In the genomic region with DNA sequence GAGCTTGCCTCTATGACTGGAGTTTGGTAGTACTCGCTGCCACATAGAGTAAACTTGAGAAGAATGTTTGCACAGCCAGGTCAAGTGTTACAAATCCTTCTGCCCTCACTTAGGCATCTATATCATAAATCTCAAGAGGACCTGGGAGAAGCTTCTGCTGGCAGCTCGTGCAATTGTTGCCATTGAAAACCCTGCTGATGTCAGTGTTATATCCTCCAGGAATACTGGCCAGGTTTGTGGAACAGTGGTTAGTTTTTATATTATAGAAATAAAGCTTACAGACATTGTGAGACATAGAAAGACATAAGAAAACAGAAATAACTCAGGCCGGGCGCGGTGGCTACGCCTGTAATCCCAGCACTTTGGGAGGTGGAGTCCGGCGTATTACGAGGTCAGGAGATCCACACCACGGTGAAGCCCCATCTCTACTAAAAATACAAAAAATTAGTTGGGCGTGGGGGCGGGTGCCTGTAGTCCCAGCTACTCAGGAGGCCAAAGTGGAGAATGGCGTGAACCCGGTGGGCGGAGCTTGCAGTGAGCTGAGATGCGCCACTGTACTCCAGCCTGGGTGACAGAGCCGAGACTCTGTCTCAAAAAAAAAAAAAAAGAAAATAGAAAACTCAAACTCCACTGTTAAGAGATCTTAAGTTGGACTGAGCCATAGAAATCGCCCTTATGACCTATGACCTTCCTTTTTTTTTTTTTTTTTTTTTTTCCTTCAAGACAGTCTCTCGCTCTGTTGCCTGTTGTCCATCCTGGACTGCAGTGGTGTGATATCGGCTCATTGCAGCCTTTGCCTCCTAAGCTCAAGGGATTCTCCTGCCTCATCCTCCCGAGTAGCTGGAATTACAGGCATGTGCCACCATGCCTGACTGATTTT, we compare ENCODE assay signal across 8 cellular contexts. TPM values are rescaled to one million over a fixed set of nuclear protein-coding genes. Genes with fewer than 3 reads are reported as not detected.
DNase-seq lines count a peak whose midpoint lies in the region; ATAC-seq and TF ChIP-seq lines count a peak whose summit lies in the region.

No MANE protein-coding gene starts in this region.

- peaks cover 31% of the 10 kb centered on the region for H3K4me1 ChIP-seq in HUES6 (ENCODE audit: control insufficient read depth, insufficient read depth, low read length)
- H3K4me1 ChIP-seq in iPS-18a (ENCODE audit: control insufficient read depth, low read depth, low read length): peaks cover 37% of the 10 kb centered on the region

- peak overlapping the region; percentile 99 for H3K27ac Mint-ChIP-seq in activated CD8-positive, alpha-beta T cell treated with anti-CD3 and anti-CD28 coated beads for 36 hours

- H3K4me3 Mint-ChIP-seq in activated CD8-positive, alpha-beta T cell treated with anti-CD3 and anti-CD28 coated beads for 36 hours: peak overlapping the region; percentile 95

- H3K9me3 ChIP-seq in HUES6 (ENCODE audit: control insufficient read depth, insufficient read depth, low read depth, low read length) (no peaks in the 10 kb centered on the region), iPS-18a (ENCODE audit: control insufficient read depth, low read depth, low read length) (no peaks in the 10 kb centered on the region)

- peaks cover 69% of the 10 kb centered on the region for H3K36me3 Mint-ChIP-seq in activated CD8-positive, alpha-beta T cell treated with anti-CD3 and anti-CD28 coated beads for 36 hours (ENCODE audit: low read depth)

- no peak for ATAC-seq in activated CD8-positive, alpha-beta T cell treated with anti-CD3 and anti-CD28 coated beads for 36 hours
- ATAC-seq in left cardiac atrium (no peak), GM19397 (IDR thresholded peaks at IDR 0.05; ENCODE audit: unreplicated experiment) (no peak)

- intact Hi-C loops in activated CD8-positive, alpha-beta T cell treated with anti-CD3 and anti-CD28 coated beads for 36 hours (cut with micrococcal nuclease): no loop called here
- intact Hi-C loops in left cardiac atrium (cut with DNase I): no loop called here

- no peaks in the 10 kb centered on the region for H3K9me3 Mint-ChIP-seq in activated CD8-positive, alpha-beta T cell treated with anti-CD3 and anti-CD28 coated beads for 36 hours

- H3K27me3 ChIP-seq in HUES6 (ENCODE audit: control insufficient read depth, insufficient read depth, low read length) (no peaks in the 10 kb centered on the region), iPS-18a (ENCODE audit: control insufficient read depth, insufficient read depth, low read length) (no peaks in the 10 kb centered on the region)

- CTCF ChIA-PET in AG04449 (lab: Yijun Ruan, JAX): interaction anchor here (0.7 to 4.9 kb wide), 5 partner anchors 8 to 282 kb away, joined by 3 to 33 read pairs (median 6); no protein-coding TSS in a partner anchor
- CTCF ChIA-PET in activated CD8-positive, alpha-beta T cell treated with anti-CD3 and anti-CD28 coated beads for 36 hours (lab: Charles Lee): interaction anchor here (0.6 to 2.3 kb wide), 3 partner anchors 8 to 38 kb away, joined by 3 to 10 read pairs (median 7); no protein-coding TSS in a partner anchor

- H3K4me3 ChIP-seq in AG04449 (ENCODE audit: low read depth, low read length): peak overlapping the region; percentile 89
- H3K4me3 ChIP-seq in HUES6 (ENCODE audit: low read depth, low read length): peak overlapping the region; percentile 86
- H3K4me3 ChIP-seq in iPS-18a (ENCODE audit: low read length): peak overlapping the region; percentile 99

- no peak for TF ChIP-seq CTCF in AG04449 (IDR thresholded peaks at IDR 0.05; ENCODE audit: insufficient read depth, low read length, missing control alignments)
- no peak for TF ChIP-seq CTCF in activated CD8-positive, alpha-beta T cell treated with anti-CD3 and anti-CD28 coated beads for 36 hours (IDR thresholded peaks at IDR 0.05)

- H3K36me3 ChIP-seq in HUES6 (ENCODE audit: control insufficient read depth, insufficient read depth, low read length) (peaks cover 69% of the 10 kb centered on the region), iPS-18a (ENCODE audit: control insufficient read depth, low read depth, low read length) (peaks cover 67% of the 10 kb centered on the region)

- POLR2A ChIA-PET in AG04449 (lab: Yijun Ruan, JAX): interaction anchor here (0.6 to 0.7 kb wide), 2 partner anchors 89 to 99 kb away, joined by 3 to 4 read pairs; no protein-coding TSS in a partner anchor
- POLR2A ChIA-PET in activated CD8-positive, alpha-beta T cell treated with anti-CD3 and anti-CD28 coated beads for 36 hours (lab: Charles Lee): interaction anchor here (0.6 to 11.8 kb wide), 11 partner anchors 7 to 301 kb away, joined by 3 to 170 read pairs (median 4); no protein-coding TSS in a partner anchor

- no peaks in the 10 kb centered on the region for H3K27me3 Mint-ChIP-seq in activated CD8-positive, alpha-beta T cell treated with anti-CD3 and anti-CD28 coated beads for 36 hours

- peak overlapping the region; percentile 98 for H3K9ac ChIP-seq in HUES6 (ENCODE audit: low read length)
- peak overlapping the region; percentile 99 for H3K9ac ChIP-seq in iPS-18a (ENCODE audit: low read length)

- H3K27ac ChIP-seq in HUES6 (ENCODE audit: low read depth, low read length) (peak overlapping the region; percentile 97; the same call in 1 of the 2 replicates), iPS-18a (ENCODE audit: low read length) (peak overlapping the region; percentile 95)

- peaks cover 44% of the 10 kb centered on the region for H3K4me1 Mint-ChIP-seq in activated CD8-positive, alpha-beta T cell treated with anti-CD3 and anti-CD28 coated beads for 36 hours (ENCODE audit: low read depth)

- DNase-seq in AG04449 (ENCODE audit: low read depth, low spot score) (no peak), epidermal melanocyte (ENCODE audit: insufficient read length, low spot score) (no peak), left cardiac atrium (no peak), pons (ENCODE audit: low spot score) (no peak)
- peak; percentile 74 for DNase-seq in activated CD8-positive, alpha-beta T cell treated with anti-CD3 and anti-CD28 coated beads for 36 hours

RNA-seq across cellular contexts. Expression of a gene that starts 2.2 kb away (rescaled TPM):
- 1,000 to 10,000 TPM; 3,048 to 3,061 TPM for total RNA-seq in activated CD8-positive, alpha-beta T cell treated with anti-CD3 and anti-CD28 coated beads for 36 hours
- total RNA-seq in left cardiac atrium: 100 to 1,000 TPM; 535 to 579 TPM

RNA-seq across cellular contexts. Expression of a gene that starts 25.6 kb away (rescaled TPM):
- 10 to 100 TPM; 25.0 to 28.2 TPM for total RNA-seq in activated CD8-positive, alpha-beta T cell treated with anti-CD3 and anti-CD28 coated beads for 36 hours
- 10 to 100 TPM; 12.0 to 13.7 TPM for total RNA-seq in left cardiac atrium

RNA-seq across cellular contexts. Expression of a gene that starts 58.7 kb away (rescaled TPM):
- not detected for total RNA-seq in activated CD8-positive, alpha-beta T cell treated with anti-CD3 and anti-CD28 coated beads for 36 hours
- total RNA-seq in left cardiac atrium: under 1 TPM in 1 of 2 donors, not detected in 1; 0.10 TPM

Comparison
In these comparisons a context has a peak if more than half of its experiments do, and no peak if none do; other contexts are left out.
1. RNA of a gene that starts 2.2 kb away (total RNA-seq): 3,048 to 3,061 TPM in activated CD8-positive, alpha-beta T cell treated with anti-CD3 and anti-CD28 coated beads for 36 hours; 535 to 579 TPM in left cardiac atrium; every median in the first group is over 4 times any median in the second.
2. Peak in every context shown above with its lines, with median percentiles within 50 percentile points of each other: H3K4me3 ChIP-seq.